Comparison of ENCODE assay signal across 15 cellular contexts in the genomic region with DNA sequence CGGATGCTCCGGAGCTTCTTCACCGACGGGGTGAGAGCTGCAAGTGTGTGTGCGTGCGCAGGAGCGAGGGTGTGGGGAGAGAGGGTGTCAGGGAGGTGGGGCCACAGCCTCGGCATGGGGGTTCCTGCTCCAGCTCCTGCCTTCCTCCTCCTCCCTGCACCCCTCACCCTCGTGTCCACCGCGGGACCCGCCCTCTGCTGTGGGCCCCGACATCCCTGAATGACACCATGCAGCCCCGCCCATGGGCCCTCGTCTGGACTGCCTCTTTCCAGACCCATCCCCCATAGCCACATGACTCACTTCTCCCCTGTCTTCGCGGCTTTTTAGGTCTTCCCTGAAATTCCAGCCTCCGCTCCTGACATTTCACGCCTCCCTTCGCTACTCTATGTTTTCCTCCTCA. TPM values are rescaled to one million over a fixed set of nuclear protein-coding genes. Genes with fewer than 3 reads are reported as not detected.
DNase-seq lines count a peak whose midpoint lies in the region; ATAC-seq and TF ChIP-seq lines count a peak whose summit lies in the region.
"Had no signal": no experiment of that assay in that cellular context is flagged by ENCODE, and none has a peak within 500 bp of the region (broad histone marks: within the 10 kb centered on the region; RNA-seq: fewer than 3 reads in every experiment).

No MANE protein-coding gene starts in this region.

- H3K27me3 ChIP-seq in Caco-2 (replicated peaks; ENCODE audit: control insufficient read depth, insufficient read depth, low read length) (no peaks in the 10 kb centered on the region), neuronal stem cell (ENCODE audit: control insufficient read depth in 3 of 3, insufficient read depth in 3 of 3, low read depth in 1 of 3, low read length in 3 of 3) (no peaks in the 10 kb centered on the region)
- H3K27me3 ChIP-seq: BLaER1 treated with 17β-estradiol and CSF1 and Interleukin-3, amounts not matched to agents 10 nM and 100 nM had no signal

- no peak overlapping the region for H3K14ac ChIP-seq in neuronal stem cell (ENCODE audit: low read length)

- intact Hi-C loops in Caco-2 (cut with micrococcal nuclease; ENCODE audit: unreplicated experiment): no loop called here

- no peak overlapping the region for H3K4ac ChIP-seq in neuronal stem cell (ENCODE audit: low read length)

- H3K9ac ChIP-seq in neuronal stem cell (ENCODE audit: low read depth, low read length, poor library complexity): peak overlapping the region; percentile 34
- H3K9ac ChIP-seq: BLaER1 treated with 17β-estradiol and CSF1 and Interleukin-3, amounts not matched to agents 10 nM and 100 nM had no signal

- H3K36me3 Mint-ChIP-seq in Caco-2 (ENCODE audit: insufficient read depth, unreplicated experiment): peaks cover 29% of the 10 kb centered on the region
- H3K36me3 Mint-ChIP-seq in stimulated activated effector memory CD8-positive, alpha-beta T cell treated with anti-CD3 and anti-CD28 coated beads, Interleukin-12 subunit alpha, Interleukin-12 subunit beta, amount 100 ng/mL, for 72 hours: no peaks in the 10 kb centered on the region

- H3K9me3 Mint-ChIP-seq in Caco-2 (ENCODE audit: unreplicated experiment): no peaks in the 10 kb centered on the region
- H3K9me3 Mint-ChIP-seq in stimulated activated effector memory CD8-positive, alpha-beta T cell treated with anti-CD3 and anti-CD28 coated beads, Interleukin-12 subunit alpha, Interleukin-12 subunit beta, amount 100 ng/mL, for 72 hours: no peaks in the 10 kb centered on the region
- H3K9me3 Mint-ChIP-seq: activated CD4-positive, alpha-beta T cell treated with anti-CD3 and anti-CD28 coated beads, Interleukin-2, amount 10 ng/mL, durations not matched to agents 24 days and 14 days; activated T-helper 2 cell treated with anti-CD3 and anti-CD28 coated beads, Interferon-gamma antibody, Interleukin-2, Interleukin-4, amounts not matched to agents 10 μg/mL and 5 μg/mL and 100 μg/mL, durations not matched to agents 14 hours and 24 hours and 36 hours; nephron had no signal

- no peak overlapping the region for H3K23ac ChIP-seq in neuronal stem cell (ENCODE audit: low read depth, low read length, poor library complexity)

- no peak for TF ChIP-seq CTCF in Caco-2 (IDR thresholded peaks at IDR 0.05; ENCODE audit: insufficient read depth in 1 of 2, low read depth in 1 of 2, low read length in 1 of 2, severe bottlenecking in 1 of 2, unreplicated experiment in 1 of 2)
- TF ChIP-seq CTCF in RWPE1 (conservative IDR thresholded peaks at IDR 0.05; ENCODE audit: low read depth): no peak
- no peak for TF ChIP-seq CTCF in epithelial cell of esophagus (IDR thresholded peaks at IDR 0.05; ENCODE audit: insufficient read depth, low read depth, low read length, missing control alignments)

- H3K36me3 ChIP-seq in Caco-2 (ENCODE audit: control insufficient read depth, insufficient read depth, low read length) (no peaks in the 10 kb centered on the region; the same call in 1 of the 2 replicates), neuronal stem cell (replicated peaks in 1 of 2; ENCODE audit: control insufficient read depth in 2 of 2, insufficient read depth in 2 of 2, low read length in 2 of 2) (peaks cover 7 to 38% of the 10 kb centered on the region in 2 donors)

- H3K79me1 ChIP-seq in neuronal stem cell (ENCODE audit: low read depth, low read length): peaks cover 3% of the 10 kb centered on the region

- peaks cover 26% of the 10 kb centered on the region for H3K4me1 Mint-ChIP-seq in Caco-2 (ENCODE audit: low read depth, unreplicated experiment)
- H3K4me1 Mint-ChIP-seq in stimulated activated effector memory CD8-positive, alpha-beta T cell treated with anti-CD3 and anti-CD28 coated beads, Interleukin-12 subunit alpha, Interleukin-12 subunit beta, amount 100 ng/mL, for 72 hours: no peaks in the 10 kb centered on the region
- H3K4me1 Mint-ChIP-seq: activated CD4-positive, alpha-beta T cell treated with anti-CD3 and anti-CD28 coated beads, Interleukin-2, amount 10 ng/mL, durations not matched to agents 24 days and 14 days had no signal

- H3K27ac Mint-ChIP-seq in Caco-2 (ENCODE audit: unreplicated experiment): peak overlapping the region; percentile 19
- H3K27ac Mint-ChIP-seq in stimulated activated effector memory CD8-positive, alpha-beta T cell treated with anti-CD3 and anti-CD28 coated beads, Interleukin-12 subunit alpha, Interleukin-12 subunit beta, amount 100 ng/mL, for 72 hours: no peak overlapping the region
- H3K27ac Mint-ChIP-seq: activated CD4-positive, alpha-beta T cell treated with anti-CD3 and anti-CD28 coated beads, Interleukin-2, amount 10 ng/mL, durations not matched to agents 24 days and 14 days; activated T-helper 2 cell treated with anti-CD3 and anti-CD28 coated beads, Interferon-gamma antibody, Interleukin-2, Interleukin-4, amounts not matched to agents 10 μg/mL and 5 μg/mL and 100 μg/mL, durations not matched to agents 14 hours and 24 hours and 36 hours; nephron had no signal

- WGBS in neuronal stem cell (ENCODE audit: extremely low coverage in 2 of 2, insufficient read length in 2 of 2, insufficient replicate concordance in 1 of 2), 2 donors: no CpG with 5 or more reads among the region's 20 CpGs

- H2BK5ac ChIP-seq in neuronal stem cell (ENCODE audit: low read length): peak overlapping the region; percentile 46

- no peak overlapping the region for H4K8ac ChIP-seq in neuronal stem cell (ENCODE audit: low read depth, low read length)

- POLR2A ChIA-PET in Caco-2 (lab: Charles Lee): no interaction called here
- POLR2A ChIA-PET in RWPE1 (lab: Yijun Ruan, JAX; ENCODE audit: low non-redundant PET): no interaction called here

- H2BK12ac ChIP-seq in neuronal stem cell (ENCODE audit: low read length): no peak overlapping the region

- peak overlapping the region; percentile 24 for H3K18ac ChIP-seq in neuronal stem cell (ENCODE audit: low read length)

- H4K91ac ChIP-seq in neuronal stem cell (ENCODE audit: low read depth, low read length, poor library complexity): no peak overlapping the region

- no peak overlapping the region for H2BK120ac ChIP-seq in neuronal stem cell (ENCODE audit: low read depth, low read length)

- H2AK5ac ChIP-seq in neuronal stem cell (ENCODE audit: low read depth, low read length): no peak overlapping the region

- no peak overlapping the region for H3K4me3 Mint-ChIP-seq in Caco-2 (ENCODE audit: unreplicated experiment)
- no peak overlapping the region for H3K4me3 Mint-ChIP-seq in stimulated activated effector memory CD8-positive, alpha-beta T cell treated with anti-CD3 and anti-CD28 coated beads, Interleukin-12 subunit alpha, Interleukin-12 subunit beta, amount 100 ng/mL, for 72 hours
- H3K4me3 Mint-ChIP-seq: activated CD4-positive, alpha-beta T cell treated with anti-CD3 and anti-CD28 coated beads, Interleukin-2, amount 10 ng/mL, durations not matched to agents 24 days and 14 days had no signal

- no peak for ATAC-seq in HG02970 (IDR thresholded peaks at IDR 0.05; ENCODE audit: low FRiP score, unreplicated experiment)
- ATAC-seq in stimulated activated effector memory CD8-positive, alpha-beta T cell treated with anti-CD3 and anti-CD28 coated beads, Interleukin-12 subunit alpha, Interleukin-12 subunit beta, amount 100 ng/mL, for 72 hours: no peak

- H3K4me1 ChIP-seq in Caco-2 (no peaks in the 10 kb centered on the region), neuronal stem cell (ENCODE audit: control insufficient read depth in 2 of 2, insufficient read depth in 1 of 2, low read depth in 1 of 2, low read length in 2 of 2) (peaks cover 6 to 10% of the 10 kb centered on the region in 2 donors)

- CTCF ChIA-PET in Caco-2 (lab: Charles Lee): no interaction called here
- CTCF ChIA-PET in RWPE1 (lab: Yijun Ruan, JAX): no interaction called here

- no peak overlapping the region for H3K4me2 ChIP-seq in neuronal stem cell (ENCODE audit: insufficient read depth, low read length, poor library complexity, severe bottlenecking)

- H3K27ac ChIP-seq in RWPE1: peak overlapping the region; percentile 70
- H3K27ac ChIP-seq in neuronal stem cell (replicated peaks; ENCODE audit: low read length): no peak overlapping the region
- H3K27ac ChIP-seq: BLaER1 treated with 17β-estradiol and CSF1 and Interleukin-3, amounts not matched to agents 10 nM and 100 nM had no signal

- no peak overlapping the region for H2BK15ac ChIP-seq in neuronal stem cell (ENCODE audit: low read length)

- no TSS peak for BruUV-seq in Caco-2 (replicated peaks; lab: Mats Ljungman, UMichigan)

- no peak overlapping the region for H2AFZ ChIP-seq in neuronal stem cell (ENCODE audit: low read length)

- DNase-seq in Caco-2 (no peak), RWPE1 (ENCODE audit: low spot score) (no peak), epithelial cell of esophagus (ENCODE audit: low read depth) (peak; percentile 45), neuronal stem cell (ENCODE audit: low spot score) (no peak)
- no peak for DNase-seq in stimulated activated CD8-positive, alpha-beta memory T cell treated with anti-CD3 and anti-CD28 coated beads, Interleukin-4, amount 100 ng/mL, for 48 hours
- no peak for DNase-seq in stimulated activated naive CD4-positive, alpha-beta T cell treated with Interleukin-2 at 50 U/mL for 16 hours (lab: John Stamatoyannopoulos, UW)
- DNase-seq in stimulated activated effector memory CD8-positive, alpha-beta T cell treated with anti-CD3 and anti-CD28 coated beads, Interleukin-12 subunit alpha, Interleukin-12 subunit beta, amount 100 ng/mL, for 72 hours (ENCODE audit: low spot score in 2 of 2): no peak
- DNase-seq: activated CD4-positive, alpha-beta T cell treated with anti-CD3 and anti-CD28 coated beads, Interleukin-2, amount 10 ng/mL, durations not matched to agents 24 days and 14 days; GDM1; kidney glomerular epithelial cell; NCI-H2081 had no signal

- no peaks in the 10 kb centered on the region for H3K27me3 Mint-ChIP-seq in Caco-2 (ENCODE audit: insufficient read depth, unreplicated experiment)
- H3K27me3 Mint-ChIP-seq: activated CD4-positive, alpha-beta T cell treated with anti-CD3 and anti-CD28 coated beads, Interleukin-2, amount 10 ng/mL, durations not matched to agents 24 days and 14 days had no signal

- H3K4me3 ChIP-seq in Caco-2 (ENCODE audit: low read depth, low read length) (no peak overlapping the region), epithelial cell of esophagus (ENCODE audit: low read length) (no peak overlapping the region), neuronal stem cell (ENCODE audit: low read length in 2 of 2) (no peak overlapping the region)
- H3K4me3 ChIP-seq: BLaER1 treated with 17β-estradiol and CSF1 and Interleukin-3, amounts not matched to agents 10 nM and 100 nM had no signal

- H3K9me3 ChIP-seq in Caco-2 (no peaks in the 10 kb centered on the region), neuronal stem cell (replicated peaks in 1 of 2; ENCODE audit: control insufficient read depth in 2 of 2, insufficient read depth in 1 of 2, low read depth in 1 of 2, low read length in 2 of 2) (no peaks in the 10 kb centered on the region)
- H3K9me3 ChIP-seq: BLaER1 treated with 17β-estradiol and CSF1 and Interleukin-3, amounts not matched to agents 10 nM and 100 nM had no signal

RNA-seq across cellular contexts. Expression of a gene that starts 41.6 kb away (rescaled TPM):
- 69.7 and 83.5 TPM in 2 replicates for total RNA-seq in Caco-2 (2022)
- 15.0 TPM for polyA plus RNA-seq in neuronal stem cell (2013, experiment 1 of 2)
- 15.8 TPM for polyA plus RNA-seq in neuronal stem cell (2013, experiment 2 of 2)
